In the genomic region with DNA sequence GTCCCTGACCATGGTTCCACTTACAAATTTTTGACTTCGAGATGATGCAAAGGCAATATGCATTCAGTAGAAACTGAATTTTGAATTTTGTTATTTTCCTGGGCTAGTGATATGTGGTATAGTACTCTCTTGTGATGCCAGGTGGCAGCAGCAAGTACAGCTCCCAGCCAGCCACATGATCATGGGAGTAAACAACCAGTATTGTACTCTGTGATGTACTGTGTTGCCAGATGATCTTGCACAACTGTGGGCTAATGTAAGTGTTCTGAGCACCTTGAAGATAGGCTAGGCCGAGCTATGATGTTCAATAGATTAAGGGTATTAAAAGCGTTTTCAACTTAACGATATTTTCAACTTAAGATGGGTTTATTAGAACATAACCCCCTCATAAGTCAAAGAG, we compare ENCODE assay signal across 23 cellular contexts.
DNase-seq lines count a peak whose midpoint lies in the region; ATAC-seq and TF ChIP-seq lines count a peak whose summit lies in the region.
"Had no signal": no experiment of that assay in that cellular context is flagged by ENCODE, and none has a peak within 500 bp of the region (broad histone marks: within the 10 kb centered on the region; RNA-seq: fewer than 3 reads in every experiment).

No MANE protein-coding gene starts in this region.

- H3K36me3 Mint-ChIP-seq in endodermal cell (ENCODE audit: low read depth) = no peaks in the 10 kb centered on the region

- H3K4me3 ChIP-seq in Karpas-422 (ENCODE audit: low read length) = no peak overlapping the region
- no peak overlapping the region for H3K4me3 ChIP-seq in endodermal cell (ENCODE audit: low read length)
- no peak overlapping the region for H3K4me3 ChIP-seq in liver (ENCODE audit: low read depth in 1 of 3, low read length in 3 of 3)
- H3K4me3 ChIP-seq in aorta (ENCODE audit: low read length in 2 of 2) = no peak overlapping the region
- H3K4me3 ChIP-seq: colonic mucosa, HAP-1, left ventricle myocardium inferior, sigmoid colon, SK-N-MC, thyroid gland had no signal

- 100% methylated on average over 2 of the region's 4 CpGs for WGBS in endodermal cell (ENCODE audit: insufficient coverage in 1 of 2, insufficient read length in 1 of 2), 2 experiments
- 69% methylated on average over 4 of the region's 4 CpGs for WGBS in liver
- WGBS in aorta, 2 donors = 97% methylated on average over 4 of the region's 4 CpGs

- H3K9me2 ChIP-seq in Karpas-422 (replicated peaks; ENCODE audit: insufficient read depth, low read length) = no peaks in the 10 kb centered on the region

- peak; percentile 35 for DNase-seq in Ammon's horn (ENCODE audit: low spot score)
- DNase-seq in Karpas-422 = peak; percentile 48
- DNase-seq in endodermal cell = peak; percentile 38
- DNase-seq in effector CD8-positive, alpha-beta T cell (lab: John Stamatoyannopoulos, UW) = no peak
- DNase-seq in aorta = no peak
- DNase-seq in stimulated activated CD4-positive, alpha-beta T cell treated with anti-CD3 and anti-CD28 coated beads, Interleukin-1b, Interleukin-23, amount 100 ng/mL, for 48 hours = no peak
- DNase-seq: activated B cell treated with CpG ODN at 0.5 μM for 24 hours; activated CD8-positive, alpha-beta T cell treated with anti-CD3 and anti-CD28 coated beads for 36 hours; activated naive CD4-positive, alpha-beta T cell treated with anti-CD3 and anti-CD28 coated beads for 36 hours; activated T-cell treated with anti-CD3 and anti-CD28 coated beads, Interleukin-2, amount 50 U/mL, for 1 hour; CD4-positive, alpha-beta memory T cell; colonic mucosa; left ventricle myocardium inferior; NCI-H2029; NCI-H510A; sigmoid colon; stimulated activated naive CD4-positive, alpha-beta T cell; T-helper 9 cell; thyroid gland had no signal

- peaks cover 25% of the 10 kb centered on the region for H3K27me3 Mint-ChIP-seq in endodermal cell (ENCODE audit: insufficient read depth)
- H3K27me3 Mint-ChIP-seq: activated B cell treated with CpG ODN at 0.5 μM for 24 hours; activated CD8-positive, alpha-beta T cell treated with anti-CD3 and anti-CD28 coated beads for 36 hours; CD4-positive, alpha-beta memory T cell had no signal

- no peak overlapping the region for H3K4me2 ChIP-seq in Karpas-422 (ENCODE audit: low read depth, low read length, poor library complexity, severe bottlenecking)

- H3K27ac Mint-ChIP-seq in endodermal cell = no peak overlapping the region
- H3K27ac Mint-ChIP-seq: activated B cell treated with CpG ODN at 0.5 μM for 24 hours; activated CD8-positive, alpha-beta T cell treated with anti-CD3 and anti-CD28 coated beads for 36 hours; activated naive CD4-positive, alpha-beta T cell treated with anti-CD3 and anti-CD28 coated beads for 36 hours; CD4-positive, alpha-beta memory T cell had no signal

- H3K9me3 ChIP-seq in Karpas-422 (ENCODE audit: low read length) (no peaks in the 10 kb centered on the region), endodermal cell (ENCODE audit: control insufficient read depth, low read length) (no peaks in the 10 kb centered on the region), liver (ENCODE audit: control insufficient read depth in 4 of 4, low read length in 3 of 4) (no peaks in the 10 kb centered on the region), aorta (ENCODE audit: control insufficient read depth, low read length) (no peaks in the 10 kb centered on the region)
- H3K9me3 ChIP-seq: colonic mucosa, HAP-1, left ventricle myocardium inferior, sigmoid colon, thyroid gland had no signal

- H2AFZ ChIP-seq in Karpas-422 (ENCODE audit: low read length) = no peak overlapping the region

- ATAC-seq in aorta (ENCODE audit: low FRiP score) (no peak), GM21390 (IDR thresholded peaks at IDR 0.05; ENCODE audit: unreplicated experiment) (no peak)
- ATAC-seq: activated CD8-positive, alpha-beta T cell treated with anti-CD3 and anti-CD28 coated beads for 36 hours had no signal

- peak; percentile 25 for TF ChIP-seq CTCF in endodermal cell (conservative IDR thresholded peaks at IDR 0.05)
- peak; percentile 32 for TF ChIP-seq CTCF in liver (IDR thresholded peaks at IDR 0.05; ENCODE audit: low read depth, low read length, missing input control)

- H3K9ac ChIP-seq in Karpas-422 (ENCODE audit: low read length) = no peak overlapping the region
- no peak overlapping the region for H3K9ac ChIP-seq in endodermal cell (ENCODE audit: extremely low read depth, low read length, poor library complexity, severe bottlenecking)
- no peak overlapping the region for H3K9ac ChIP-seq in liver (ENCODE audit: low read depth in 1 of 2, low read length in 2 of 2)

- no peak overlapping the region for H3K4me3 Mint-ChIP-seq in endodermal cell
- H3K4me3 Mint-ChIP-seq: activated B cell treated with CpG ODN at 0.5 μM for 24 hours; activated CD8-positive, alpha-beta T cell treated with anti-CD3 and anti-CD28 coated beads for 36 hours; activated naive CD4-positive, alpha-beta T cell treated with anti-CD3 and anti-CD28 coated beads for 36 hours; CD4-positive, alpha-beta memory T cell had no signal

- H4K20me1 ChIP-seq in Karpas-422 (ENCODE audit: insufficient read depth, low read depth, low read length) = peaks cover 2% of the 10 kb centered on the region; the same call in 1 of the 2 replicates

- no peaks in the 10 kb centered on the region for H3K79me2 ChIP-seq in Karpas-422 (ENCODE audit: low read length)

- H3K9me3 Mint-ChIP-seq in endodermal cell = no peaks in the 10 kb centered on the region
- H3K9me3 Mint-ChIP-seq: activated B cell treated with CpG ODN at 0.5 μM for 24 hours; activated CD8-positive, alpha-beta T cell treated with anti-CD3 and anti-CD28 coated beads for 36 hours; activated naive CD4-positive, alpha-beta T cell treated with anti-CD3 and anti-CD28 coated beads for 36 hours had no signal

- peaks cover 21% of the 10 kb centered on the region for H3K4me1 Mint-ChIP-seq in endodermal cell
- H3K4me1 Mint-ChIP-seq: activated B cell treated with CpG ODN at 0.5 μM for 24 hours had no signal

- H3K27me3 ChIP-seq in Karpas-422 (ENCODE audit: low read length) (no peaks in the 10 kb centered on the region), endodermal cell (ENCODE audit: control insufficient read depth, insufficient read depth, low read length, poor library complexity, severe bottlenecking) (no peaks in the 10 kb centered on the region), liver (ENCODE audit: control insufficient read depth in 4 of 4, insufficient read depth in 4 of 4, low read length in 3 of 4) (no peaks in the 10 kb centered on the region), aorta (ENCODE audit: control insufficient read depth in 1 of 2, insufficient read depth in 2 of 2, low read length in 1 of 2) (no peaks in the 10 kb centered on the region)
- H3K27me3 ChIP-seq: colonic mucosa, sigmoid colon, thyroid gland had no signal

- TF ChIP-seq RAD21 in liver (IDR thresholded peaks at IDR 0.05) = peak; percentile 71 to 75

- H3K4me1 ChIP-seq in Karpas-422 (ENCODE audit: low read length) = peaks cover 4% of the 10 kb centered on the region
- H3K4me1 ChIP-seq in endodermal cell (ENCODE audit: control insufficient read depth, insufficient read depth, low read length) = no peaks in the 10 kb centered on the region
- peaks cover 3 to 25% (median 11%) of the 10 kb centered on the region in 4 donors for H3K4me1 ChIP-seq in liver (ENCODE audit: control insufficient read depth in 4 of 4, insufficient read depth in 4 of 4, low read length in 3 of 4)
- H3K4me1 ChIP-seq in aorta (ENCODE audit: control insufficient read depth in 1 of 2, insufficient read depth in 2 of 2, low read length in 2 of 2) = no peaks in the 10 kb centered on the region
- H3K4me1 ChIP-seq: colonic mucosa, HAP-1, left ventricle myocardium inferior, sigmoid colon, thyroid gland had no signal

- H3K36me3 ChIP-seq in Karpas-422 (ENCODE audit: insufficient read depth, low read length) = no peaks in the 10 kb centered on the region
- no peaks in the 10 kb centered on the region for H3K36me3 ChIP-seq in endodermal cell (ENCODE audit: control insufficient read depth, insufficient read depth, low read length)
- H3K36me3 ChIP-seq in liver (ENCODE audit: control insufficient read depth in 4 of 4, insufficient read depth in 3 of 4, low read depth in 1 of 4, low read length in 3 of 4) = no peaks in the 10 kb centered on the region
- H3K36me3 ChIP-seq in aorta (ENCODE audit: control insufficient read depth in 1 of 2, insufficient read depth in 2 of 2, low read length in 1 of 2) = no peaks in the 10 kb centered on the region
- H3K36me3 ChIP-seq: colonic mucosa, HAP-1, left ventricle myocardium inferior, sigmoid colon, thyroid gland had no signal

- no peak overlapping the region for H3K27ac ChIP-seq in Karpas-422 (ENCODE audit: low read length)
- no peak overlapping the region for H3K27ac ChIP-seq in endodermal cell (ENCODE audit: low read depth, low read length)
- no peak overlapping the region for H3K27ac ChIP-seq in liver (ENCODE audit: low read depth in 1 of 2, low read length in 2 of 2)
- H3K27ac ChIP-seq in aorta (ENCODE audit: low read depth in 1 of 2, low read length in 2 of 2) = no peak overlapping the region
- H3K27ac ChIP-seq: colonic mucosa, left ventricle myocardium inferior, sigmoid colon, SK-N-MC, thyroid gland had no signal

- intact Hi-C loops in aorta (cut with DNase I) = loop anchor here in 1 of 2 donors (5.0 kb wide), 1 partner anchor 172 kb away; no protein-coding TSS in a partner anchor

TF ChIP-seq in liver, 16 proteins besides CTCF, POLR2A, EP300 and RAD21 (continues in another document):
- TF ChIP-seq, protein P1, sequence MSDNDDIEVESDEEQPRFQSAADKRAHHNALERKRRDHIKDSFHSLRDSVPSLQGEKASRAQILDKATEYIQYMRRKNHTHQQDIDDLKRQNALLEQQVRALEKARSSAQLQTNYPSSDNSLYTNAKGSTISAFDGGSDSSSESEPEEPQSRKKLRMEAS (IDR thresholded peaks at IDR 0.05) = peak; percentile 74
- peak; percentile 53 for TF ChIP-seq ZBTB33 (IDR thresholded peaks at IDR 0.05)
- peak; percentile 97 for TF ChIP-seq FOXA2 (IDR thresholded peaks at IDR 0.05)
- peak; percentile 38 to 74 for TF ChIP-seq RXRA (IDR thresholded peaks at IDR 0.05)
- no peak for TF ChIP-seq TAF1 (conservative IDR thresholded peaks at IDR 0.05)

Comparison
In these comparisons a context has a peak if more than half of its experiments do, and no peak if none do; other contexts are left out.
1. DNase-seq: peak in Ammon's horn (single experiment), Karpas-422 (single experiment) and endodermal cell (single experiment); none in effector CD8-positive, alpha-beta T cell (single experiment), aorta (0 of 2) and stimulated activated CD4-positive, alpha-beta T cell treated with anti-CD3 and anti-CD28 coated beads, Interleukin-1b, Interleukin-23, amount 100 ng/mL, for 48 hours (single experiment).